Comparison of ENCODE assay signal across 26 cellular contexts in the genomic region with DNA sequence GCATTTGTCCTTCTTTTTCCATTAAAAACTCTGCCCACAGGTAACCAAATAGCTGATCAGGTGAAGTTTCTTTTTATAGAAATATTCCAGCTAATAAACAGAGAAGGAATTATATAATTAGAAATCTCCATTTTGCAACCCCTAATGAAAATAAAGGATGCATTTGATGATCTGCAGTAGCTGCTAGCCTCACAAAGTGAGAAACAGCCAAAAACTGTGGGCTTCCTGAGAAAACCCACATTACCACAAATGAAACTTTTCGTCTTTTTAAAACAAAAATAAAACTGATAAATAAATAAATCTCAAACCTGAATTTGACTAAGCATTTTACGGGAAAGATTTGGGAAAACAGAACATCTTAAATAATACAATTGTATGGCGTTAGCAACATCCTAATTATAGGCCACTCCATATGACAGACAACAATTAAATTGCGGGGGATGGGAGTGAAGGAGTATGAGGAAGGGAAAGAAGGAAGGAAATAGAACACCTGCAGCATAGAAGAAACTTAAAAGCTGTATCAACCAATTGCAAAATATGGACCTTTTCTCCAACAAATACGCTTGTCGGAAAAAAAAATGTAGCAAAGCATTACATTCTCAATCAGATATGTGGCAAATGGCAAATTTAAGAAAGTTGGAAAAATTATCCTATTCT.
DNase-seq lines count a peak whose midpoint lies in the region; ATAC-seq and TF ChIP-seq lines count a peak whose summit lies in the region.
"Had no signal": no experiment of that assay in that cellular context is flagged by ENCODE, and none has a peak within 500 bp of the region (broad histone marks: within the 10 kb centered on the region; RNA-seq: fewer than 3 reads in every experiment).

No MANE protein-coding gene starts in this region.

- CTCF ChIA-PET in activated naive CD4-positive, alpha-beta T cell treated with anti-CD3 and anti-CD28 coated beads, Interleukin-2, amount 10 ng/mL, durations not matched to agents 7 days and 5 days (lab: Charles Lee): no interaction called here

- H3K27me3 ChIP-seq in OCI-LY3 (ENCODE audit: low read depth, low read length): no peaks in the 10 kb centered on the region
- H3K27me3 ChIP-seq: BE2C, colonic mucosa, heart left ventricle, tibial nerve had no signal

- H3K9me3 ChIP-seq in OCI-LY3 (ENCODE audit: insufficient read depth, low read length): no peaks in the 10 kb centered on the region
- H3K9me3 ChIP-seq: BE2C, colonic mucosa, heart left ventricle, SJCRH30, tibial nerve had no signal

- H3K4me3 ChIP-seq in OCI-LY3 (ENCODE audit: low read length): no peak overlapping the region; the same call in 1 of the 2 replicates
- H3K4me3 ChIP-seq: colonic mucosa, heart left ventricle, lung, SJCRH30, smooth muscle cell, tibial nerve had no signal

- no peak for DNase-seq in activated naive CD4-positive, alpha-beta T cell treated with anti-CD3 and anti-CD28 coated beads, Interleukin-2, amount 10 ng/mL, durations not matched to agents 7 days and 5 days
- no peak for DNase-seq in activated naive CD4-positive, alpha-beta T cell treated with anti-CD3 and anti-CD28 coated beads, Interleukin-2, amount 50 U/mL, for 16 hours
- peak; percentile 37 for DNase-seq in NCI-H1436 treated with DMSO at 0.1 percent for 48 hours (lab: John Stamatoyannopoulos, UW)
- DNase-seq in central memory CD4-positive, alpha-beta T cell: no peak
- DNase-seq: activated CD8-positive, alpha-beta memory T cell treated with anti-CD3 and anti-CD28 coated beads for 24 hours; activated naive CD4-positive, alpha-beta T cell treated with Interleukin-2 at 50 U/mL for 16 hours; activated T-cell treated with anti-CD3 and anti-CD28 coated beads, Interleukin-2, amount 50 U/mL, for 48 hours; anterior cingulate cortex; BE2C; colonic mucosa; COR-L47; H9; heart left ventricle; NCI-H524 treated with DMSO at 0.1 percent for 48 hours; SJCRH30; stimulated activated CD4-positive, alpha-beta T cell treated with anti-CD3 and anti-CD28 coated beads, Interleukin-1b, Interleukin-23, amount 100 ng/mL, for 48 hours; T-cell had no signal

- no peak overlapping the region for H3K9ac ChIP-seq in OCI-LY3 (ENCODE audit: low read length)
- H3K9ac ChIP-seq: parathyroid adenoma had no signal

- H3K27ac Mint-ChIP-seq in activated naive CD4-positive, alpha-beta T cell treated with anti-CD3 and anti-CD28 coated beads, Interleukin-2, amount 10 ng/mL, durations not matched to agents 7 days and 5 days: no peak overlapping the region
- H3K27ac Mint-ChIP-seq: H9, nephron, T-cell had no signal

- H3K36me3 ChIP-seq in OCI-LY3 (replicated peaks; ENCODE audit: low read depth, low read length): no peaks in the 10 kb centered on the region
- H3K36me3 ChIP-seq: BE2C, colonic mucosa, heart left ventricle, SJCRH30, tibial nerve had no signal

- ATAC-seq in GM19452 (IDR thresholded peaks at IDR 0.05; ENCODE audit: unreplicated experiment) (no peak), HG03108 (IDR thresholded peaks at IDR 0.05; ENCODE audit: unreplicated experiment) (no peak)
- ATAC-seq: activated CD4-positive, CD25-positive, alpha-beta regulatory T cell treated with anti-CD3 and anti-CD28 coated beads, Interleukin-2, amount 50 U/mL, for 24 hours; heart left ventricle; T-cell had no signal

- H3K9me3 Mint-ChIP-seq in activated naive CD4-positive, alpha-beta T cell treated with anti-CD3 and anti-CD28 coated beads, Interleukin-2, amount 10 ng/mL, durations not matched to agents 7 days and 5 days: no peaks in the 10 kb centered on the region
- H3K9me3 Mint-ChIP-seq: H9, nephron, T-cell had no signal

- H4K20me1 ChIP-seq in OCI-LY3 (ENCODE audit: insufficient read depth, low read length): no peaks in the 10 kb centered on the region

- peaks cover 16% of the 10 kb centered on the region for H3K4me1 ChIP-seq in OCI-LY3 (ENCODE audit: low read length)
- H3K4me1 ChIP-seq: colonic mucosa, heart left ventricle, parathyroid adenoma, SJCRH30, tibial nerve had no signal

- H3K79me2 ChIP-seq in OCI-LY3 (ENCODE audit: low read length): no peaks in the 10 kb centered on the region
- H3K79me2 ChIP-seq: parathyroid adenoma had no signal

- H3K4me3 Mint-ChIP-seq in activated naive CD4-positive, alpha-beta T cell treated with anti-CD3 and anti-CD28 coated beads, Interleukin-2, amount 10 ng/mL, durations not matched to agents 7 days and 5 days: peak overlapping the region; percentile 39
- H3K4me3 Mint-ChIP-seq: H9, nephron, T-cell had no signal

- no peak for TF ChIP-seq CTCF in OCI-LY3 (IDR thresholded peaks at IDR 0.05; ENCODE audit: low read depth, low read length)

- no peak overlapping the region for H3K27ac ChIP-seq in OCI-LY3 (ENCODE audit: low read length)
- H3K27ac ChIP-seq: colonic mucosa, heart left ventricle, parathyroid adenoma, SJCRH30, tibial nerve had no signal

- H2AFZ ChIP-seq in OCI-LY3 (ENCODE audit: low read depth, low read length): no peak overlapping the region
- H2AFZ ChIP-seq: parathyroid adenoma had no signal

- H3K27me3 Mint-ChIP-seq in activated naive CD4-positive, alpha-beta T cell treated with anti-CD3 and anti-CD28 coated beads, Interleukin-2, amount 10 ng/mL, durations not matched to agents 7 days and 5 days: peaks cover 12% of the 10 kb centered on the region

- peak overlapping the region; percentile 48 for H3K4me2 ChIP-seq in OCI-LY3 (ENCODE audit: low read length)
- H3K4me2 ChIP-seq: smooth muscle cell had no signal

- peaks cover 10% of the 10 kb centered on the region for H3K4me1 Mint-ChIP-seq in activated naive CD4-positive, alpha-beta T cell treated with anti-CD3 and anti-CD28 coated beads, Interleukin-2, amount 10 ng/mL, durations not matched to agents 7 days and 5 days
- H3K4me1 Mint-ChIP-seq: nephron had no signal

- no peaks in the 10 kb centered on the region for H3K36me3 Mint-ChIP-seq in activated naive CD4-positive, alpha-beta T cell treated with anti-CD3 and anti-CD28 coated beads, Interleukin-2, amount 10 ng/mL, durations not matched to agents 7 days and 5 days
- H3K36me3 Mint-ChIP-seq: T-cell had no signal
